In genomic region chr19:3441986-3442329, GRCh38 we compare ENCODE assay signal across 27 cellular contexts. TPM values are rescaled to one million over a fixed set of nuclear protein-coding genes. Genes with fewer than 3 reads are reported as not detected.
DNase-seq lines count a peak whose midpoint lies in the region; ATAC-seq and TF ChIP-seq lines count a peak whose summit lies in the region.
"Had no signal": no experiment of that assay in that cellular context is flagged by ENCODE, and none has a peak within 500 bp of the region (broad histone marks: within the 10 kb centered on the region; RNA-seq: fewer than 3 reads in every experiment).

No MANE protein-coding gene starts in this region.

- no peaks in the 10 kb centered on the region for H3K36me3 ChIP-seq in HUES6 (ENCODE audit: control insufficient read depth, insufficient read depth, low read length)
- H3K36me3 ChIP-seq in WERI-Rb-1 = peaks cover 41% of the 10 kb centered on the region
- H3K36me3 ChIP-seq in thoracic aorta = peaks cover 54% of the 10 kb centered on the region

- H3K36me3 Mint-ChIP-seq in nephron (ENCODE audit: low read depth) = peaks cover 5% of the 10 kb centered on the region

- H3K4me3 ChIP-seq in HUES6 (ENCODE audit: low read depth, low read length) (no peak overlapping the region), WERI-Rb-1 (ENCODE audit: low read depth, low read length) (no peak overlapping the region), thoracic aorta (no peak overlapping the region)
- H3K4me3 ChIP-seq: Peyer's patch, testis had no signal

- H3K27ac ChIP-seq in HUES6 (ENCODE audit: low read depth, low read length) (peak overlapping the region; percentile 50; the same call in 1 of the 2 replicates), WERI-Rb-1 (peak overlapping the region; percentile 31; the same call in 1 of the 2 replicates), thoracic aorta (peak overlapping the region; percentile 44 to 54)
- H3K27ac ChIP-seq: Peyer's patch had no signal

- DNase-seq in WERI-Rb-1 (no peak), thoracic aorta (ENCODE audit: low spot score) (no peak), islet precursor cell (no peak), HCEC 1CT (no peak)
- DNase-seq in activated effector memory CD4-positive, alpha-beta T cell treated with anti-CD3 and anti-CD28 coated beads, Interleukin-2, amount 50 U/mL, for 16 hours = no peak
- DNase-seq: activated CD4-positive, alpha-beta T cell treated with anti-CD3 and anti-CD28 coated beads for 4 hours; activated naive CD4-positive, alpha-beta T cell treated with Interleukin-2 at 50 U/mL for 16 hours; activated T-cell treated with anti-CD3 and anti-CD28 coated beads, Interleukin-2, amount 50 U/mL, for 4 hours; CD8-positive, alpha-beta T cell; DMS 273 treated with DMSO at 0.1 percent for 48 hours; effector memory CD4-positive, alpha-beta T cell; KG1; kidney glomerular epithelial cell; NCI-H146; NCI-H510A; Peyer's patch; stimulated activated CD4-positive, alpha-beta T cell treated with anti-CD3 and anti-CD28 coated beads, Interleukin-2, amount 100 ng/mL, for 48 hours; testis had no signal

- H3K9me3 Mint-ChIP-seq in nephron = no peaks in the 10 kb centered on the region
- H3K9me3 Mint-ChIP-seq: activated T-cell treated with anti-CD3 and anti-CD28 coated beads, Interleukin-2, amount 50 U/mL, for 4 hours; CD8-positive, alpha-beta T cell; stimulated activated effector memory CD8-positive, alpha-beta T cell treated with anti-CD3 and anti-CD28 coated beads, Interleukin-12 subunit alpha, Interleukin-12 subunit beta, amount 100 ng/mL, for 72 hours; T-helper 1 cell treated with Interleukin-12 subunit alpha and Interleukin-12 subunit beta and Interleukin-4 antibody, amounts not matched to agents 30 μg/mL and 1 μg/mL, for 36 hours had no signal

- peaks cover 16% of the 10 kb centered on the region for H3K4me1 Mint-ChIP-seq in nephron
- H3K4me1 Mint-ChIP-seq: stimulated activated effector memory CD8-positive, alpha-beta T cell treated with anti-CD3 and anti-CD28 coated beads, Interleukin-12 subunit alpha, Interleukin-12 subunit beta, amount 100 ng/mL, for 72 hours had no signal

- peaks cover 18% of the 10 kb centered on the region for H3K4me1 ChIP-seq in HUES6 (ENCODE audit: control insufficient read depth, insufficient read depth, low read length)
- H3K4me1 ChIP-seq in thoracic aorta (ENCODE audit: control insufficient read depth in 1 of 2, low read depth in 2 of 2) = peaks cover 6 to 43% of the 10 kb centered on the region in 2 donors

- H3K9ac ChIP-seq in HUES6 (ENCODE audit: low read length) = peak overlapping the region; percentile 36

- H3K4me3 Mint-ChIP-seq in nephron = no peak overlapping the region
- H3K4me3 Mint-ChIP-seq: activated T-cell treated with anti-CD3 and anti-CD28 coated beads, Interleukin-2, amount 50 U/mL, for 4 hours; CD8-positive, alpha-beta T cell; stimulated activated effector memory CD8-positive, alpha-beta T cell treated with anti-CD3 and anti-CD28 coated beads, Interleukin-12 subunit alpha, Interleukin-12 subunit beta, amount 100 ng/mL, for 72 hours; T-helper 1 cell treated with Interleukin-12 subunit alpha and Interleukin-12 subunit beta and Interleukin-4 antibody, amounts not matched to agents 30 μg/mL and 1 μg/mL, for 36 hours had no signal

- H3K27ac Mint-ChIP-seq in nephron = peak overlapping the region in 2 of 3 experiments; percentile 22 to 48
- H3K27ac Mint-ChIP-seq: CD8-positive, alpha-beta T cell; progenitor cell of endocrine pancreas; stimulated activated effector memory CD8-positive, alpha-beta T cell treated with anti-CD3 and anti-CD28 coated beads, Interleukin-12 subunit alpha, Interleukin-12 subunit beta, amount 100 ng/mL, for 72 hours; T-helper 1 cell treated with Interleukin-12 subunit alpha and Interleukin-12 subunit beta and Interleukin-4 antibody, amounts not matched to agents 30 μg/mL and 1 μg/mL, for 36 hours had no signal

- ATAC-seq in thoracic aorta (ENCODE audit: insufficient number of reproducible peaks, low FRiP score, low read depth) = no peak
- ATAC-seq: activated T-cell treated with anti-CD3 and anti-CD28 coated beads, Interleukin-2, amount 50 U/mL, for 4 hours; CD8-positive, alpha-beta T cell; esophagus mucosa; stimulated activated effector memory CD8-positive, alpha-beta T cell treated with anti-CD3 and anti-CD28 coated beads, Interleukin-12 subunit alpha, Interleukin-12 subunit beta, amount 100 ng/mL, for 72 hours had no signal

- TF ChIP-seq CTCF in WERI-Rb-1 (IDR thresholded peaks at IDR 0.05; ENCODE audit: low read depth, low read length) (no peak), nephron (IDR thresholded peaks at IDR 0.05; ENCODE audit: unreplicated experiment in 3 of 3) (no peak), thoracic aorta (IDR thresholded peaks at IDR 0.05) (no peak)

- no peaks in the 10 kb centered on the region for H3K9me3 ChIP-seq in HUES6 (ENCODE audit: control insufficient read depth, insufficient read depth, low read depth, low read length)
- no peaks in the 10 kb centered on the region for H3K9me3 ChIP-seq in WERI-Rb-1 (ENCODE audit: severe bottlenecking)
- no peaks in the 10 kb centered on the region for H3K9me3 ChIP-seq in thoracic aorta
- H3K9me3 ChIP-seq: Peyer's patch, testis had no signal

- H3K27me3 ChIP-seq in HUES6 (ENCODE audit: control insufficient read depth, insufficient read depth, low read length) (no peaks in the 10 kb centered on the region), WERI-Rb-1 (ENCODE audit: insufficient read depth, low read depth, severe bottlenecking) (no peaks in the 10 kb centered on the region), thoracic aorta (replicated peaks; ENCODE audit: insufficient read depth) (no peaks in the 10 kb centered on the region)
- H3K27me3 ChIP-seq: Peyer's patch, testis had no signal

- H3K27me3 Mint-ChIP-seq in nephron (ENCODE audit: low read depth) = peaks cover 4% of the 10 kb centered on the region

RNA-seq across cellular contexts. Expression of gene SMIM24, which starts 38.4 kb away (rescaled TPM):
- total RNA-seq in thoracic aorta = not detected
- total RNA-seq: activated T-cell treated with anti-CD3 and anti-CD28 coated beads, Interleukin-2, amount 50 U/mL, for 4 hours; bronchial epithelial cell; esophagus mucosa; SK-MEL-5 had no signal

RNA-seq across cellular contexts. Expression of gene SMIM44, which starts 41.3 kb away (rescaled TPM):
- not detected for total RNA-seq in thoracic aorta
- total RNA-seq: activated CD8-positive, alpha-beta memory T cell treated with anti-CD3 and anti-CD28 coated beads for 36 hours; activated T-cell treated with anti-CD3 and anti-CD28 coated beads, Interleukin-2, amount 50 U/mL, for 4 hours; bronchial epithelial cell; CD8-positive, alpha-beta T cell; esophagus mucosa; progenitor cell of endocrine pancreas; SK-MEL-5; testis had no signal

RNA-seq across cellular contexts. Expression of gene DOHH, which starts 58.5 kb away (rescaled TPM):
- 10 to 100 TPM; 22.0 to 24.2 TPM for total RNA-seq in thoracic aorta
